In the genomic region with DNA sequence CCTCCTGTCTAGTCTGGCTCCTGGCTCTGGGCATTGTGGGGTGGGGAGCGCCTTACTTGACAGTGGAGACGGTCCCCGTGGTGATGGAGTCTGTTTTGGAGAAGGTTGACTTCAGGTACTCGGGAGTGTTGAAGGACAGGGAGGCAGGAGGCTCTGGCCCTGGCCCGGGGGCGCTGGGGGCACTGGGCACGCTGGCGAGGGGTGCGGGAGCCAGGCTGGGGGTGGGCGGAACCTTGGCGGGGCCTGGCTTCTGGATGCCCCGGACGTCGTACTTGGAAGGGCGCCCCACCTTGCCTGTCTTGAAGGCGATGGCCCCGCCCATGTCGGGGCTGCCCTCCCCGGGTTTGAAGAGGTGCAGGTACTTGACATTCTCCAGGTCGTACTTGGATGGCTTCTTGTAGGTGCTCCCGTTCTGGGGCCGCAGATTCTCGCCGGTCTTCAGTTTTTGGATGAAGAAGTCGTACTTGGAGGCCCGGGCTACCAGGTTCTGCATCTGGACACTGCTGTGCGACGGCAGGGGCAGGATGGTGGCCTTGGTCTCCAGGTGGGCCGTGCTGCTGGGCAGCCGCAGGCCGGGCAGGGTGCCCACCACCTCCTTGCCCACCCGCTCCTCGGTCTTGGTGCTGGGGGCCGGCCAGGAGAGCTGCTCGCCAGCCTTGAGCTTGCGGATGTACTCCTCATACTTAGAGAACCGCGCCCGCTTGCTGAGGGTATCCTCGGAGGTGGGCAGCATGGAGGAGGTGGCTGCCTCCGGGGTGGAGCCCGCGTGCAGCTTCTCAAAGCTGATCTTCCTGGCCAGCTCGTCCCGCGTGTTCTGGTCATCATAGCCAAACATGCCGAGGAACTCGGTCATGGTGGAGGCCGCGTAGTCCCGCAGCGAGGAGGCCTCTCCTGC, we compare ENCODE assay signal across 19 cellular contexts.
"Had no signal": no experiment of that assay in that cellular context is flagged by ENCODE, and none has a peak within 500 bp of the region (broad histone marks: within the 10 kb centered on the region; RNA-seq: fewer than 3 reads in every experiment).

No MANE protein-coding gene starts in this region.

- H3K4me3 ChIP-seq: heart right ventricle, right atrium auricular region, tibial nerve had no signal

- ATAC-seq: heart right ventricle; naive thymus-derived CD8-positive, alpha-beta T cell had no signal

- DNase-seq: cerebellar nuclear complex; endodermal cell; erythroblast; heart right ventricle; hypothalamus; kidney glomerular epithelial cell; naive thymus-derived CD8-positive, alpha-beta T cell; posterior cingulate gyrus; small intestine; stimulated activated CD4-positive, alpha-beta T cell treated with anti-CD3 and anti-CD28 coated beads, Interleukin-12 subunit alpha, Interleukin-12 subunit beta, amount 100 ng/mL, for 4 hours; stimulated activated CD4-positive, alpha-beta T cell treated with anti-CD3 and anti-CD28 coated beads, Interleukin-2, amount 100 ng/mL, for 48 hours; stimulated activated naive CD4-positive, alpha-beta T cell treated with Interleukin-2 at 50 U/mL for 16 hours had no signal

- FAIRE-seq: colon, endothelial cell of umbilical vein, frontal cortex, islet of Langerhans, small intestine, urothelium cell line had no signal

- H3K27me3 ChIP-seq: heart right ventricle, right atrium auricular region had no signal

- H3K9me3 ChIP-seq: heart right ventricle, right atrium auricular region, tibial nerve had no signal

- H3K27ac ChIP-seq: heart right ventricle, right atrium auricular region, tibial nerve had no signal
